In genomic region chr2:216328347-216328746, GRCh38 we compare ENCODE assay signal across 17 cellular contexts. TPM values are rescaled to one million over a fixed set of nuclear protein-coding genes. Genes with fewer than 3 reads are reported as not detected.
A peak's percentile ranks its signal among the peaks of the same experiment; 100 is the strongest.
DNase-seq lines count a peak whose midpoint lies in the region; ATAC-seq and TF ChIP-seq lines count a peak whose summit lies in the region.
"Had no signal": no experiment of that assay in that cellular context is flagged by ENCODE, and none has a peak within 500 bp of the region (broad histone marks: within the 10 kb centered on the region; RNA-seq: fewer than 3 reads in every experiment).

No MANE protein-coding gene starts in this region.

- peak; percentile 63 for TF ChIP-seq CTCF in chondrocyte (IDR thresholded peaks at IDR 0.05)
- peak; percentile 55 for TF ChIP-seq CTCF in osteoblast (IDR thresholded peaks at IDR 0.05; ENCODE audit: extremely low read depth, low read depth, low read length)

- no peak overlapping the region for H3K4me3 Mint-ChIP-seq in activated CD4-positive, alpha-beta T cell treated with anti-CD3 and anti-CD28 coated beads for 36 hours
- no peak overlapping the region for H3K4me3 Mint-ChIP-seq in chondrocyte (ENCODE audit: unreplicated experiment)
- H3K4me3 Mint-ChIP-seq: activated B cell treated with CpG ODN at 0.5 μM for 24 hours had no signal

- no peaks in the 10 kb centered on the region for H3K36me3 Mint-ChIP-seq in activated CD4-positive, alpha-beta T cell treated with anti-CD3 and anti-CD28 coated beads for 36 hours (ENCODE audit: low read depth)
- no peaks in the 10 kb centered on the region for H3K36me3 Mint-ChIP-seq in chondrocyte (ENCODE audit: low read depth)

- no peaks in the 10 kb centered on the region for H3K36me3 ChIP-seq in osteoblast (ENCODE audit: insufficient read depth, low read length)
- H3K36me3 ChIP-seq: MG63, tibial artery had no signal

- intact Hi-C loops in activated CD4-positive, alpha-beta T cell treated with anti-CD3 and anti-CD28 coated beads for 36 hours (cut with DNase I, micrococcal nuclease) = no loop called here

- H3K4me1 Mint-ChIP-seq in activated CD4-positive, alpha-beta T cell treated with anti-CD3 and anti-CD28 coated beads for 36 hours = no peaks in the 10 kb centered on the region
- no peaks in the 10 kb centered on the region for H3K4me1 Mint-ChIP-seq in chondrocyte (ENCODE audit: low read depth)
- H3K4me1 Mint-ChIP-seq: activated B cell treated with CpG ODN at 0.5 μM for 24 hours had no signal

- no peaks in the 10 kb centered on the region for H3K9me3 Mint-ChIP-seq in activated CD4-positive, alpha-beta T cell treated with anti-CD3 and anti-CD28 coated beads for 36 hours (ENCODE audit: low read depth)
- H3K9me3 Mint-ChIP-seq in chondrocyte (ENCODE audit: low read depth) = no peaks in the 10 kb centered on the region
- H3K9me3 Mint-ChIP-seq: activated B cell treated with CpG ODN at 0.5 μM for 24 hours had no signal

- no peaks in the 10 kb centered on the region for H3K27me3 Mint-ChIP-seq in activated CD4-positive, alpha-beta T cell treated with anti-CD3 and anti-CD28 coated beads for 36 hours
- no peaks in the 10 kb centered on the region for H3K27me3 Mint-ChIP-seq in chondrocyte (ENCODE audit: low read depth)

- ATAC-seq in activated CD4-positive, alpha-beta T cell treated with anti-CD3 and anti-CD28 coated beads for 36 hours = no peak
- ATAC-seq in GM21786 (IDR thresholded peaks at IDR 0.05; ENCODE audit: unreplicated experiment) (no peak), HG03280 (IDR thresholded peaks at IDR 0.05; ENCODE audit: unreplicated experiment) (no peak)

- H3K4me1 ChIP-seq in osteoblast (ENCODE audit: insufficient read depth, low read length) = no peaks in the 10 kb centered on the region
- H3K4me1 ChIP-seq: tibial artery had no signal

- no peaks in the 10 kb centered on the region for H3K9me3 ChIP-seq in osteoblast (ENCODE audit: low read depth, low read length)
- H3K9me3 ChIP-seq: MG63, tibial artery had no signal

- CTCF ChIA-PET in activated CD4-positive, alpha-beta T cell treated with anti-CD3 and anti-CD28 coated beads for 36 hours (lab: Charles Lee) = interaction anchor here (0.6 to 3.4 kb wide), 6 partner anchors 18 to 293 kb away, joined by 3 to 20 read pairs (median 3); no protein-coding TSS in a partner anchor

- no peak overlapping the region for H3K27ac Mint-ChIP-seq in activated CD4-positive, alpha-beta T cell treated with anti-CD3 and anti-CD28 coated beads for 36 hours
- no peak overlapping the region for H3K27ac Mint-ChIP-seq in chondrocyte (ENCODE audit: unreplicated experiment)
- H3K27ac Mint-ChIP-seq: activated B cell treated with CpG ODN at 0.5 μM for 24 hours had no signal

- no peak overlapping the region for H2AFZ ChIP-seq in osteoblast (ENCODE audit: low read length)

- no peak overlapping the region for H3K4me2 ChIP-seq in osteoblast (ENCODE audit: insufficient read depth, low read length)

- no peaks in the 10 kb centered on the region for H4K20me1 ChIP-seq in osteoblast (ENCODE audit: insufficient read depth, low read length)

- peak; percentile 19 for DNase-seq in activated CD4-positive, alpha-beta T cell treated with anti-CD3 and anti-CD28 coated beads for 36 hours
- no peak for DNase-seq in activated CD4-positive, alpha-beta T cell treated with anti-CD3 and anti-CD28 coated beads for 1 hour
- peak; percentile 40 for DNase-seq in OCI-M1 (lab: John Stamatoyannopoulos, UW)
- DNase-seq in chondrocyte (ENCODE audit: low spot score) = no peak
- no peak for DNase-seq in osteoblast (ENCODE audit: insufficient read length, low spot score, missing footprints)
- no peak for DNase-seq in inferior parietal cortex (ENCODE audit: extremely low spot score)
- DNase-seq: ACHN; activated B cell treated with CpG ODN at 0.5 μM for 24 hours; central memory CD4-positive, alpha-beta T cell; foreskin melanocyte; kidney; MG63; NCI-H345; tibial artery had no signal

- POLR2A ChIA-PET in activated CD4-positive, alpha-beta T cell treated with anti-CD3 and anti-CD28 coated beads for 36 hours (lab: Charles Lee) = no interaction called here

- no peak overlapping the region for H3K27ac ChIP-seq in osteoblast (ENCODE audit: low read depth, low read length)
- H3K27ac ChIP-seq: tibial artery had no signal

- no peak overlapping the region for H3K4me3 ChIP-seq in osteoblast (ENCODE audit: insufficient read depth, low read length)
- H3K4me3 ChIP-seq: MG63, tibial artery had no signal

- H3K79me2 ChIP-seq in osteoblast (ENCODE audit: insufficient read depth, low read length) = peaks cover 4% of the 10 kb centered on the region

- no peaks in the 10 kb centered on the region for H3K27me3 ChIP-seq in osteoblast (ENCODE audit: insufficient read depth, low read length)
- H3K27me3 ChIP-seq: MG63, tibial artery had no signal

RNA-seq across cellular contexts. Expression of gene MARCHF4, which starts 43.9 kb away (rescaled TPM):
- not detected for total RNA-seq in activated CD4-positive, alpha-beta T cell treated with anti-CD3 and anti-CD28 coated beads for 36 hours
- total RNA-seq in chondrocyte (1.4 to 6.2 TPM (median 6.1 TPM) in 3 replicates), osteoblast (0.72 and 1.5 TPM in 2 replicates)
- total RNA-seq: activated B cell treated with CpG ODN at 0.5 μM for 24 hours, kidney, skeletal muscle tissue had no signal

Comparison
In these comparisons a context has a peak if more than half of its experiments do, and no peak if none do; other contexts are left out.
1. DNase-seq: peak in activated CD4-positive, alpha-beta T cell treated with anti-CD3 and anti-CD28 coated beads for 36 hours (single experiment) and OCI-M1 (single experiment); none in activated CD4-positive, alpha-beta T cell treated with anti-CD3 and anti-CD28 coated beads for 1 hour (single experiment), chondrocyte (single experiment), osteoblast (single experiment) and inferior parietal cortex (single experiment).